8 cellular contexts compared by ENCODE assay signal in the genomic region with DNA sequence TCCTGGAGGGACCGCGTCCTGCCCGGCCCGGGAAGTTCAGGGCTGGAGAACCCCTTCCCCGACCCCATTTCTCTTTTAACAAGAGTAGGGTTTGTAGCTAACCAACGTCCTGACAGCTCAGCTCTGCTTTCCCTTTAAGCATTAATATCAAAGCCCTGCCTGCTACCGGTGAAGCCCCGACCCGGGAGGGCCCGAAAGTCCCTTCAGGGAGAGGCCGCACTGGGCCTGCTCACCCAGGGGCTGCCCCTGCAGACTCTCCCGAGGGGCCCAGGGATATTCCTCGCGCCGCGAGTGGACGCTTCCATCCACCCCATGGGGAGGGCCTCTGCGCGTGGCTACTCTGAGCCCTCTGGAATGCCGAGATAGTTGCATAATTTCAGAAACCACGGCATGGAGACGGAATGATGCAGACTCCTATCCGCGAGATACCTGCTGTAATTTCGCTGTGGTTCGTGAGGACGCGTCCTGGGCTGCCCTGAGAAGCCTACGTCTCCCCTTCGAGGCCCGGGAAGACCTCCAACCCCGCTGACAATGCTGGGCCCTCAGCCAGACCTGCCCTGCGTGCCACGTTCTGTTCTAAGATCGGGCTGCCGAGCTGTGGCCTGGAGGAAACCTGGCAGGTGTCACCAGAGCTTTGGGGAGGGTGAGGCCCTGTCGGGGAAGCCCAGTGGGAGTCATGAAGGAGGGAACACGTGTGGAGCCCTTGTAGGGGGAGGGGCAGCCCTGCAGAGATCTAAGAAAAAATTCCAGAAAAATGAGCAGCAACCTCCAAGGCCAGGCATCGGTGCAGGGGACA. TPM values are rescaled to one million over a fixed set of nuclear protein-coding genes. Genes with fewer than 3 reads are reported as not detected.
DNase-seq lines count a peak whose midpoint lies in the region; ATAC-seq and TF ChIP-seq lines count a peak whose summit lies in the region.

No MANE protein-coding gene starts in this region.

- peak; percentile 17 for DNase-seq in DMS79 treated with DMSO at 0.1 percent for 48 hours (lab: John Stamatoyannopoulos, UW)
- no peak for DNase-seq in NB4 (ENCODE audit: low read depth)
- DNase-seq in activated naive CD4-positive, alpha-beta T cell treated with anti-CD3 and anti-CD28 coated beads, Interleukin-2, amount 10 ng/mL, durations not matched to agents 7 days and 5 days: peak; percentile 60
- DNase-seq in cardiac muscle cell (ENCODE audit: low read depth in 1 of 2, low spot score in 1 of 2): peak in 1 of 2 donors; percentile 56
- peak; percentile 45 for DNase-seq in renal cortical epithelial cell (ENCODE audit: low read depth)
- no peak for DNase-seq in NCI-H128 (lab: John Stamatoyannopoulos, UW; ENCODE audit: unreplicated experiment)
- DNase-seq in MV-4-11 (lab: John Stamatoyannopoulos, UW): no peak

- no peak for TF ChIP-seq CTCF in NB4 (IDR thresholded peaks at IDR 0.05; ENCODE audit: low read depth, low read length)
- TF ChIP-seq CTCF in cardiac muscle cell (IDR thresholded peaks at IDR 0.05; ENCODE audit: low read depth, low read length): no peak

- peaks cover 14% of the 10 kb centered on the region for H3K4me1 ChIP-seq in cardiac muscle cell (ENCODE audit: low read depth)

- H3K9me3 ChIP-seq in cardiac muscle cell (ENCODE audit: low read depth): no peaks in the 10 kb centered on the region

- no peaks in the 10 kb centered on the region for H3K27me3 Mint-ChIP-seq in activated naive CD4-positive, alpha-beta T cell treated with anti-CD3 and anti-CD28 coated beads, Interleukin-2, amount 10 ng/mL, durations not matched to agents 7 days and 5 days

- ATAC-seq in GM21717 (IDR thresholded peaks at IDR 0.05; ENCODE audit: unreplicated experiment): peak; percentile 13

- H3K4me3 ChIP-seq in NB4 (ENCODE audit: low read depth, low read length) (peak overlapping the region; percentile 64), cardiac muscle cell (peak overlapping the region; percentile 81)

- peak overlapping the region; percentile 98 for H3K27ac Mint-ChIP-seq in activated naive CD4-positive, alpha-beta T cell treated with anti-CD3 and anti-CD28 coated beads, Interleukin-2, amount 10 ng/mL, durations not matched to agents 7 days and 5 days

- H3K27me3 ChIP-seq in cardiac muscle cell: no peaks in the 10 kb centered on the region

- peaks cover 20% of the 10 kb centered on the region for H3K9me3 Mint-ChIP-seq in activated naive CD4-positive, alpha-beta T cell treated with anti-CD3 and anti-CD28 coated beads, Interleukin-2, amount 10 ng/mL, durations not matched to agents 7 days and 5 days

- H3K4me1 Mint-ChIP-seq in activated naive CD4-positive, alpha-beta T cell treated with anti-CD3 and anti-CD28 coated beads, Interleukin-2, amount 10 ng/mL, durations not matched to agents 7 days and 5 days: peaks cover 69% of the 10 kb centered on the region

- no peaks in the 10 kb centered on the region for H3K36me3 ChIP-seq in cardiac muscle cell

- H3K36me3 Mint-ChIP-seq in activated naive CD4-positive, alpha-beta T cell treated with anti-CD3 and anti-CD28 coated beads, Interleukin-2, amount 10 ng/mL, durations not matched to agents 7 days and 5 days: peaks cover 48% of the 10 kb centered on the region

- no peak for TF ChIP-seq POLR2A in NB4 (IDR thresholded peaks at IDR 0.05; ENCODE audit: extremely low read depth, insufficient read length)

- peak overlapping the region; percentile 84 for H3K4me3 Mint-ChIP-seq in activated naive CD4-positive, alpha-beta T cell treated with anti-CD3 and anti-CD28 coated beads, Interleukin-2, amount 10 ng/mL, durations not matched to agents 7 days and 5 days

- CTCF ChIA-PET in activated naive CD4-positive, alpha-beta T cell treated with anti-CD3 and anti-CD28 coated beads, Interleukin-2, amount 10 ng/mL, durations not matched to agents 7 days and 5 days (lab: Charles Lee): interaction anchor here (1.2 to 5.9 kb wide), 5 partner anchors 17 to 97 kb away, joined by 3 to 48 read pairs (median 3); a partner anchor contains a TSS

- peak overlapping the region; percentile 94 for H3K27ac ChIP-seq in cardiac muscle cell

RNA-seq across cellular contexts. Expression of a gene that starts 1.0 kb away (rescaled TPM):
- total RNA-seq in cardiac muscle cell: 321 and 431 TPM in 2 replicates
- polyA plus RNA-seq in cardiac muscle cell: 152 and 174 TPM in 2 replicates
- total RNA-seq in renal cortical epithelial cell: 277 and 362 TPM in 2 replicates

RNA-seq across cellular contexts. Expression of a gene that starts 39.8 kb away (rescaled TPM):
- total RNA-seq in cardiac muscle cell (85.0 and 88.3 TPM in 2 replicates), renal cortical epithelial cell (90.5 and 139 TPM in 2 replicates)
- 70.2 and 76.8 TPM in 2 replicates for polyA plus RNA-seq in cardiac muscle cell

Comparison
In these comparisons a context has a peak if more than half of its experiments do, and no peak if none do; other contexts are left out.
1. DNase-seq: peak in DMS79 treated with DMSO at 0.1 percent for 48 hours (single experiment), activated naive CD4-positive, alpha-beta T cell treated with anti-CD3 and anti-CD28 coated beads, Interleukin-2, amount 10 ng/mL, durations not matched to agents 7 days and 5 days (single experiment) and renal cortical epithelial cell (single experiment); none in NB4 (single experiment), NCI-H128 (single experiment) and MV-4-11 (single experiment).